In genomic region chr4:4663028-4663427, GRCh38 we compare ENCODE assay signal across 17 cellular contexts.
DNase-seq lines count a peak whose midpoint lies in the region; ATAC-seq, FAIRE-seq and TF ChIP-seq lines count a peak whose summit lies in the region.
"Had no signal": no experiment of that assay in that cellular context is flagged by ENCODE, and none has a peak within 500 bp of the region (broad histone marks: within the 10 kb centered on the region; RNA-seq: fewer than 3 reads in every experiment).

No MANE protein-coding gene starts in this region.

- no peaks in the 10 kb centered on the region for H3K9me3 ChIP-seq in kidney (ENCODE audit: control insufficient read depth in 1 of 2, low read length in 2 of 2)

- H3K36me3 ChIP-seq in kidney (ENCODE audit: control insufficient read depth in 1 of 2, insufficient read depth in 2 of 2, low read length in 2 of 2) = no peaks in the 10 kb centered on the region

- H3K27ac ChIP-seq in kidney (ENCODE audit: low read depth in 2 of 2, low read length in 2 of 2) = no peak overlapping the region

- no peak for ATAC-seq in HG02970 (IDR thresholded peaks at IDR 0.05; ENCODE audit: low FRiP score, unreplicated experiment)

- FAIRE-seq in kidney (lab: Jason Lieb, UNC) = no peak

- no peak overlapping the region for H3K9ac ChIP-seq in kidney (ENCODE audit: low read length in 2 of 2)

- no peak for TF ChIP-seq CTCF in astrocyte of the spinal cord (IDR thresholded peaks at IDR 0.05; ENCODE audit: low read depth, low read length)
- no peak for TF ChIP-seq CTCF in kidney (IDR thresholded peaks at IDR 0.05; ENCODE audit: borderline replicate concordance, extremely low read depth, insufficient read depth)

- intact Hi-C loops in kidney (cut with DNase I) (no loop called here), cardiac septum (cut with DNase I) (no loop called here)

- DNase-seq in Daoy (ENCODE audit: low read depth) (peak; percentile 80), M059J (ENCODE audit: low read depth) (peak; percentile 77), astrocyte of the spinal cord (ENCODE audit: low read depth, low spot score) (peak; percentile 70), hepatic stellate cell (ENCODE audit: low spot score) (peak; percentile 66), kidney (no peak), cardiac septum (ENCODE audit: low spot score) (no peak), NCI-H82 treated with DMSO at 0.1 percent for 48 hours (lab: John Stamatoyannopoulos, UW; ENCODE audit: unreplicated experiment) (no peak)
- DNase-seq: ACHN; Calu3; CD4-positive, CD25-positive, alpha-beta regulatory T cell; DMS79 treated with DMSO at 0.1 percent for 48 hours; H7; NCI-H1048; NCI-H2227 treated with DMSO at 0.1 percent for 48 hours; NCI-H526 treated with DMSO at 0.1 percent for 48 hours; SHP77 treated with DMSO at 0.1 percent for 48 hours had no signal

- in situ Hi-C loops in astrocyte of the spinal cord (cut with HindIII; ENCODE audit: low sequenced_read_pairs) = no loop called here

- H3K4me1 ChIP-seq in kidney (ENCODE audit: control insufficient read depth in 1 of 2, insufficient read depth in 1 of 2, low read depth in 1 of 2, low read length in 2 of 2) = no peaks in the 10 kb centered on the region

- H3K4me3 ChIP-seq in astrocyte of the spinal cord (ENCODE audit: low read depth, low read length) (no peak overlapping the region), kidney (ENCODE audit: low read length in 2 of 2) (no peak overlapping the region)

Comparison
In these comparisons a context has a peak if more than half of its experiments do, and no peak if none do; other contexts are left out.
1. DNase-seq: peak in Daoy (single experiment), M059J (single experiment), astrocyte of the spinal cord (single experiment) and hepatic stellate cell (single experiment); none in kidney (single experiment), cardiac septum (single experiment) and NCI-H82 treated with DMSO at 0.1 percent for 48 hours (single experiment).